In the genomic region with DNA sequence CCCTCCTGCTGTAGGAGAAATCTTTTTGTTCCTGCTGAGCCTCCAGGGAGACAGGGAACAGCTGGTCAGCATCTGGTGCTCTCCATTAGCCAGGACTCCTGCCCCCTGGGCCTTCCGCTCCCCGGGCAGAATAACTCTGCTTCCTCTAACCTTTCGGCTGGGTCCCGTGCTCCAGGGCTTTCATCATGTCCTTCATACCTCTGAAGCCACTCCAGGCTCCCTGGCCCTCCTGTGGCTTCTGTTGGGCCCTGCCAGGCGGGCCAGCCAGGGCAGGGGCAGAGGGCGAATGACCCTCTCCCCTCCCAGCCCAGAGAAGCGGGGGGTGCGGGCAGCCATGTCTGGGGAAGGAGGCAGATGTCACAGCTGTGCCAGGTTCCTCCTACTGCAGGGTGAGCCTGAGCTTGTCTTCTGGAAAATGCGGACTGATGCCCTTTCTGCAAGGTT, we compare ENCODE assay signal across 15 cellular contexts.
DNase-seq lines count a peak whose midpoint lies in the region; TF ChIP-seq lines count a peak whose summit lies in the region.
"Had no signal": no experiment of that assay in that cellular context is flagged by ENCODE, and none has a peak within 500 bp of the region (broad histone marks: within the 10 kb centered on the region; RNA-seq: fewer than 3 reads in every experiment).

No MANE protein-coding gene starts in this region.

- no peak overlapping the region for H3T11ph ChIP-seq in H9 (ENCODE audit: low read length)

- H3K14ac ChIP-seq in H9 (ENCODE audit: insufficient read depth, low read length): no peak overlapping the region

- no peaks in the 10 kb centered on the region; a peak in 1 of 5 replicates for H3K9me3 Mint-ChIP-seq in H9
- H3K9me3 Mint-ChIP-seq: CD4-positive, CD25-positive, alpha-beta regulatory T cell had no signal

- BruUV-seq in mammary epithelial cell (replicated peaks; lab: Mats Ljungman, UMichigan): no TSS peak

- no CpG with 5 or more reads among the region's 9 CpGs for WGBS in H9 (ENCODE audit: extremely low coverage, insufficient read length, low lambda C conversion rate)
- 76% methylated on average over 9 of the region's 9 CpGs for WGBS in smooth muscle cell (ENCODE audit: low lambda C conversion rate)
- 67% methylated on average over 9 of the region's 9 CpGs for WGBS in esophagus muscularis mucosa
- 73% methylated on average over 5 of the region's 9 CpGs for WGBS in mammary epithelial cell (ENCODE audit: low coverage, missing lambda C conversion rate)

- no peaks in the 10 kb centered on the region for H4K20me1 ChIP-seq in H9 (ENCODE audit: control insufficient read depth, insufficient read depth, insufficient read length)
- H4K20me1 ChIP-seq in smooth muscle cell (ENCODE audit: low read depth): no peaks in the 10 kb centered on the region
- no peaks in the 10 kb centered on the region for H4K20me1 ChIP-seq in mammary epithelial cell (ENCODE audit: insufficient read depth, low read length)

- CTCF ChIA-PET in mammary epithelial cell (lab: Charles Lee; ENCODE audit: low non-redundant PET): interaction anchor here (0.6 kb wide), 1 partner anchor 188 kb away, joined by 3 read pairs; no protein-coding TSS in a partner anchor

- no peak overlapping the region for H4K91ac ChIP-seq in H9 (ENCODE audit: insufficient read length, low read depth, low read length)

- H3K4me3 ChIP-seq in cardiac fibroblast (replicated peaks in 1 of 2; ENCODE audit: low read depth in 2 of 2, low read length in 2 of 2) (no peak overlapping the region), left ventricle myocardium inferior (no peak overlapping the region), smooth muscle cell (no peak overlapping the region), esophagus muscularis mucosa (no peak overlapping the region), mammary epithelial cell (replicated peaks in 1 of 3; ENCODE audit: insufficient read depth in 1 of 3, low read depth in 2 of 3, low read length in 3 of 3) (no peak overlapping the region)
- H3K4me3 ChIP-seq: colonic mucosa, psoas muscle had no signal

- H3K4me1 ChIP-seq in H9 (ENCODE audit: insufficient read depth, low read length) (peaks cover 3% of the 10 kb centered on the region; the same call in 1 of the 2 replicates), left ventricle myocardium inferior (peaks cover 7% of the 10 kb centered on the region), smooth muscle cell (ENCODE audit: low read depth) (peaks cover 29% of the 10 kb centered on the region), esophagus muscularis mucosa (peaks cover 0 to 18% (median 12%) of the 10 kb centered on the region in 4 donors), mammary epithelial cell (ENCODE audit: insufficient read depth, low read length) (no peaks in the 10 kb centered on the region)
- H3K4me1 ChIP-seq: colonic mucosa, psoas muscle had no signal

- H3K27me3 Mint-ChIP-seq in H9 (ENCODE audit: low read depth): peaks cover 37% of the 10 kb centered on the region

- H3K36me3 Mint-ChIP-seq in H9 (ENCODE audit: insufficient read depth in 1 of 3, low read depth in 3 of 3): no peaks in the 10 kb centered on the region; a peak in 1 of 7 replicates
- H3K36me3 Mint-ChIP-seq: CD4-positive, CD25-positive, alpha-beta regulatory T cell had no signal

- no peak overlapping the region for H4K5ac ChIP-seq in H9 (ENCODE audit: insufficient read length, low read depth, low read length)

- DNase-seq in H9 (peak; percentile 25), cardiac fibroblast (ENCODE audit: low read depth in 2 of 2) (peak; percentile 17 to 60), left ventricle myocardium inferior (peak; percentile 77), smooth muscle cell (lab: John Stamatoyannopoulos, UW; ENCODE audit: unreplicated experiment) (no peak), NCI-H774 (lab: John Stamatoyannopoulos, UW) (no peak), esophagus muscularis mucosa (ENCODE audit: extremely low spot score) (no peak), midbrain (lab: John Stamatoyannopoulos, UW) (no peak), mammary epithelial cell (no peak)
- DNase-seq: activated CD4-positive, alpha-beta T cell treated with anti-CD3 and anti-CD28 coated beads for 36 hours; amniotic stem cell; CD4-positive, CD25-positive, alpha-beta regulatory T cell; colonic mucosa; NCI-H1417 treated with DMSO at 0.1 percent for 48 hours; NCI-H524; psoas muscle had no signal

- no peaks in the 10 kb centered on the region for H3K79me1 ChIP-seq in H9 (ENCODE audit: insufficient read depth, low read depth, low read length, poor library complexity, severe bottlenecking)

- no peak for TF ChIP-seq POLR2A in esophagus muscularis mucosa (IDR thresholded peaks at IDR 0.05; ENCODE audit: low read depth)

- intact Hi-C loops in left ventricle myocardium inferior (cut with micrococcal nuclease): no loop called here
- intact Hi-C loops in esophagus muscularis mucosa (cut with DNase I): no loop called here
- intact Hi-C loops in mammary epithelial cell (cut with micrococcal nuclease): no loop called here

- no peak overlapping the region for H2AK5ac ChIP-seq in H9 (ENCODE audit: insufficient read length, low read length)

- no peaks in the 10 kb centered on the region for H3K23me2 ChIP-seq in H9 (ENCODE audit: insufficient read length, low read depth, low read length, poor library complexity, severe bottlenecking)

- in situ Hi-C loops in mammary epithelial cell (cut with MboI; ENCODE audit: low sequenced_read_pairs in 2 of 2): no loop called here

- H2BK120ac ChIP-seq in H9 (ENCODE audit: low read depth, low read length, poor library complexity, severe bottlenecking): no peak overlapping the region

- H4K8ac ChIP-seq in H9 (replicated peaks; ENCODE audit: insufficient read length, low read depth, low read length): no peak overlapping the region

- H3K27ac ChIP-seq in H9 (ENCODE audit: insufficient read length, low read depth, low read length) (no peak overlapping the region), left ventricle myocardium inferior (replicated peaks) (peak overlapping the region; percentile 74), smooth muscle cell (ENCODE audit: low read depth) (peak overlapping the region; percentile 36), esophagus muscularis mucosa (replicated peaks in 1 of 4) (peak overlapping the region in 1 of 4 donors; percentile 10), mammary epithelial cell (ENCODE audit: insufficient read depth, low read depth, low read length) (no peak overlapping the region)
- H3K27ac ChIP-seq: colonic mucosa, psoas muscle had no signal

- no peaks in the 10 kb centered on the region for H3K9me3 ChIP-seq in H9 (ENCODE audit: control insufficient read depth, low read depth, low read length)
- no peaks in the 10 kb centered on the region for H3K9me3 ChIP-seq in left ventricle myocardium inferior (replicated peaks)
- H3K9me3 ChIP-seq in smooth muscle cell (replicated peaks; ENCODE audit: low read depth): no peaks in the 10 kb centered on the region
- H3K9me3 ChIP-seq in esophagus muscularis mucosa: no peaks in the 10 kb centered on the region
- no peaks in the 10 kb centered on the region for H3K9me3 ChIP-seq in mammary epithelial cell (replicated peaks; ENCODE audit: insufficient read depth, low read length)
- H3K9me3 ChIP-seq: colonic mucosa, psoas muscle had no signal

- no peak overlapping the region for H3K4ac ChIP-seq in H9 (ENCODE audit: low read depth, low read length)

- TF ChIP-seq EP300 in esophagus muscularis mucosa (IDR thresholded peaks at IDR 0.05): no peak

- H3K27me3 ChIP-seq in H9 (ENCODE audit: insufficient read depth, low read length): no peaks in the 10 kb centered on the region; the same call in 1 of the 2 replicates
- peaks cover 73% of the 10 kb centered on the region for H3K27me3 ChIP-seq in left ventricle myocardium inferior (ENCODE audit: low read depth)
- H3K27me3 ChIP-seq in smooth muscle cell (ENCODE audit: low read depth): peaks cover 30% of the 10 kb centered on the region
- peaks cover 0 to 45% (median 0%) of the 10 kb centered on the region in 4 donors for H3K27me3 ChIP-seq in esophagus muscularis mucosa
- peaks cover 2% of the 10 kb centered on the region for H3K27me3 ChIP-seq in mammary epithelial cell (ENCODE audit: insufficient read depth, low read length)

- no peak overlapping the region for H3K56ac ChIP-seq in H9 (ENCODE audit: insufficient read length, low read depth, low read length)

- no peak overlapping the region for H3K27ac Mint-ChIP-seq in H9
- H3K27ac Mint-ChIP-seq: activated CD4-positive, alpha-beta T cell treated with anti-CD3 and anti-CD28 coated beads for 36 hours; CD4-positive, CD25-positive, alpha-beta regulatory T cell had no signal

- H3K23ac ChIP-seq in H9 (ENCODE audit: insufficient read length, low read depth, low read length): no peak overlapping the region

- TF ChIP-seq CTCF in H9 (conservative IDR thresholded peaks at IDR 0.05) (no peak), cardiac fibroblast (IDR thresholded peaks at IDR 0.05; ENCODE audit: low read depth, low read length) (no peak), left ventricle myocardium inferior (IDR thresholded peaks at IDR 0.05; ENCODE audit: borderline replicate concordance) (no peak), smooth muscle cell (IDR thresholded peaks at IDR 0.05; ENCODE audit: borderline replicate concordance, insufficient read depth, poor library complexity, severe bottlenecking) (no peak), esophagus muscularis mucosa (IDR thresholded peaks at IDR 0.05) (no peak), mammary epithelial cell (conservative IDR thresholded peaks at IDR 0.05 in 1 of 2, IDR thresholded peaks at IDR 0.05 in 1 of 2; ENCODE audit: extremely low read depth in 1 of 2, insufficient read depth in 1 of 2, low read depth in 1 of 2, low read length in 2 of 2) (no peak)

- no peak overlapping the region for H3K4me3 Mint-ChIP-seq in H9
- H3K4me3 Mint-ChIP-seq: activated CD4-positive, alpha-beta T cell treated with anti-CD3 and anti-CD28 coated beads for 36 hours; CD4-positive, CD25-positive, alpha-beta regulatory T cell had no signal

- H2BK15ac ChIP-seq in H9 (ENCODE audit: low read depth, low read length): no peak overlapping the region

- no peaks in the 10 kb centered on the region for H3K79me2 ChIP-seq in H9 (ENCODE audit: insufficient read depth, low read length)
- H3K79me2 ChIP-seq in smooth muscle cell (ENCODE audit: low read depth): no peaks in the 10 kb centered on the region
- H3K79me2 ChIP-seq in mammary epithelial cell (ENCODE audit: insufficient read depth, low read length): no peaks in the 10 kb centered on the region

- no peak overlapping the region for H3K18ac ChIP-seq in H9 (ENCODE audit: insufficient read length, low read depth, low read length)

- no peak overlapping the region for H2BK20ac ChIP-seq in H9 (ENCODE audit: low read depth, low read length, poor library complexity, severe bottlenecking)

- peaks cover 3% of the 10 kb centered on the region for H3F3A ChIP-seq in smooth muscle cell (ENCODE audit: low read depth)

- H2BK12ac ChIP-seq in H9 (ENCODE audit: insufficient read length, low read depth, low read length): no peak overlapping the region

- dilution Hi-C loops in mammary epithelial cell (cut with HindIII; ENCODE audit: low sequenced_read_pairs): no loop called here

- H3K36me3 ChIP-seq in left ventricle myocardium inferior: no peaks in the 10 kb centered on the region
- H3K36me3 ChIP-seq in smooth muscle cell (ENCODE audit: low read depth): no peaks in the 10 kb centered on the region
- H3K36me3 ChIP-seq in esophagus muscularis mucosa: no peaks in the 10 kb centered on the region
- no peaks in the 10 kb centered on the region for H3K36me3 ChIP-seq in mammary epithelial cell (ENCODE audit: insufficient read depth, low read length)
- H3K36me3 ChIP-seq: colonic mucosa had no signal

- H3K4me1 Mint-ChIP-seq in H9: peaks cover 68 to 80% of the 10 kb centered on the region in 2 experiments
- H3K4me1 Mint-ChIP-seq: activated CD4-positive, alpha-beta T cell treated with anti-CD3 and anti-CD28 coated beads for 36 hours; CD4-positive, CD25-positive, alpha-beta regulatory T cell had no signal

- no peak overlapping the region for H2AFZ ChIP-seq in H9 (ENCODE audit: low read length)
- no peak overlapping the region for H2AFZ ChIP-seq in smooth muscle cell (ENCODE audit: low read depth)
- H2AFZ ChIP-seq in mammary epithelial cell (ENCODE audit: low read depth, low read length): no peak overlapping the region

- H3K4me2 ChIP-seq in H9 (ENCODE audit: insufficient read depth, insufficient read length, low read length): no peak overlapping the region
- peak overlapping the region; percentile 50 for H3K4me2 ChIP-seq in smooth muscle cell
- no peak overlapping the region for H3K4me2 ChIP-seq in mammary epithelial cell (ENCODE audit: insufficient read depth, low read depth, low read length)

- H3K9ac ChIP-seq in H9 (ENCODE audit: extremely low read depth, insufficient read length, low read length): no peak overlapping the region
- peak overlapping the region; percentile 19 for H3K9ac ChIP-seq in smooth muscle cell (ENCODE audit: low read depth)
- H3K9ac ChIP-seq in mammary epithelial cell (ENCODE audit: insufficient read depth, low read length): no peak overlapping the region

- no peak overlapping the region for H2BK5ac ChIP-seq in H9 (ENCODE audit: insufficient read length, low read length)

Comparison
In these comparisons a context has a peak if more than half of its experiments do, and no peak if none do; other contexts are left out.
1. DNase-seq: peak in H9 (single experiment), cardiac fibroblast (2 of 2) and left ventricle myocardium inferior (single experiment); none in smooth muscle cell (single experiment), NCI-H774 (single experiment), esophagus muscularis mucosa (single experiment), midbrain (single experiment) and mammary epithelial cell (single experiment).
2. H3K27ac ChIP-seq: peak in left ventricle myocardium inferior (single experiment) and smooth muscle cell (single experiment); none in H9 (single experiment) and mammary epithelial cell (single experiment).